In genomic region chr10:99740933-99741559, GRCh38 we compare ENCODE assay signal across 15 cellular contexts.
"Had no signal": no experiment of that assay in that cellular context is flagged by ENCODE, and none has a peak within 500 bp of the region (broad histone marks: within the 10 kb centered on the region; RNA-seq: fewer than 3 reads in every experiment).

No MANE protein-coding gene starts in this region.

- H3K27ac Mint-ChIP-seq: activated CD4-positive, alpha-beta memory T cell treated with anti-CD3 and anti-CD28 coated beads, Interleukin-2, amount 10 ng/mL, durations not matched to agents 7 days and 5 days; endodermal cell; memory B cell; T-cell had no signal

- H3K4me3 ChIP-seq: esophagus muscularis mucosa, gastroesophageal sphincter, left ventricle myocardium inferior, SK-N-MC, smooth muscle cell, transverse colon had no signal

- H3K27ac ChIP-seq: esophagus muscularis mucosa, gastroesophageal sphincter, left ventricle myocardium inferior, SK-N-MC, transverse colon, VCaP had no signal

- H3K27me3 Mint-ChIP-seq: activated CD4-positive, alpha-beta memory T cell treated with anti-CD3 and anti-CD28 coated beads, Interleukin-2, amount 10 ng/mL, durations not matched to agents 7 days and 5 days; memory B cell; T-cell had no signal

- H3K27me3 ChIP-seq: esophagus muscularis mucosa, gastroesophageal sphincter, transverse colon had no signal

- H3K4me3 Mint-ChIP-seq: activated CD4-positive, alpha-beta memory T cell treated with anti-CD3 and anti-CD28 coated beads, Interleukin-2, amount 10 ng/mL, durations not matched to agents 7 days and 5 days; endodermal cell; memory B cell; T-cell had no signal

- DNase-seq: activated CD4-positive, alpha-beta memory T cell treated with anti-CD3 and anti-CD28 coated beads, Interleukin-2, amount 10 ng/mL, durations not matched to agents 7 days and 5 days; activated gamma-delta T cell treated with Interleukin-2 at 50 U/mL for 16 hours; activated T-cell treated with anti-CD3 and anti-CD28 coated beads, Interleukin-2, amount 50 U/mL, for 48 hours; endodermal cell; kidney; left ventricle myocardium inferior; T-cell; T1000; transverse colon had no signal

- ATAC-seq: gastroesophageal sphincter, T-cell had no signal

- H3K4me1 Mint-ChIP-seq: endodermal cell had no signal
